8 cellular contexts compared by ENCODE assay signal in the genomic region with DNA sequence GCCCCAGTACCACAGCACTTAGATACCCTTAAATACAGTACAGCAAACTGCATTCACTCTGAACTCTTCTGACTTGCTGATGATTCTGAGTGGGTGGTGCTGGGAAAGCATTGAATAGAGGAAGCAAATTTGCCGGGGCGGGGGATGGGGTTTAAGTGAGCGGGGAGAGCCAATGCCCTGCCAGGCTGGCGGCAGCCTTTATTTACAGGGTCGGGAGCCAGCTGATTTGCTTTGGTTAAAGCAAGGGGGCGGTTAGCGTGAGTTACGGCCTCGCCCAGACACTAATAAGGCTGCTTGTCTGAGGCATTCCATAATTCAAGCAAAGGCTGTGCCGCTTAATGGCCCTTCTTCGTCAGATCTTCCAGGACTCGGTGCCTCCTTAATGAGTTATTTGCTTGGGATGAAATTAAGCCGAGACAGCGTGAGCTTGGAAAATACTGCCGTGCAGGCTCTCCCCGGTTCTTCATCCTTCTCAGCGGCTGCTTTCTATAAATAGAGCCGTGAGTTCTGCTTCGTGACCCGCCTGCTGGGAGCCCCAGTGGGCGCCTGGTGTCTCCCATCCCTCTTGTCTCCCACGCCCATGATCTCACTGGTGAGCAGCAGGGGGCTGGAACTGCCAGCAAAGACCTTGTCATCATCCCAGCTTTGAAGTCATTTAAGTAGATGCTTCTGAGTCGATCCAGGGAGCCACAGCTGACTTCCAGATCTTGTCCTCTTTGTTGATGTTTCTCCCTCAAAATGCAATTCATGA. TPM values are rescaled to one million over a fixed set of nuclear protein-coding genes. Genes with fewer than 3 reads are reported as not detected.
A peak's percentile ranks its signal among the peaks of the same experiment; 100 is the strongest.
DNase-seq lines count a peak whose midpoint lies in the region; ATAC-seq and TF ChIP-seq lines count a peak whose summit lies in the region.

No MANE protein-coding gene starts in this region.

- peak overlapping the region; percentile 15 for H3K18ac ChIP-seq in neuronal stem cell (ENCODE audit: low read length)

- no peaks in the 10 kb centered on the region for H3K27me3 Mint-ChIP-seq in activated CD4-positive, alpha-beta T cell treated with anti-CD3 and anti-CD28 coated beads, Interleukin-2, amount 10 ng/mL, durations not matched to agents 24 days and 14 days
- peaks cover 8% of the 10 kb centered on the region in 2 donors for H3K27me3 Mint-ChIP-seq in CD8-positive, alpha-beta memory T cell

- H4K8ac ChIP-seq in neuronal stem cell (ENCODE audit: low read depth, low read length): no peak overlapping the region

- intact Hi-C loops in activated CD4-positive, alpha-beta T cell treated with anti-CD3 and anti-CD28 coated beads, Interleukin-2, amount 10 ng/mL, durations not matched to agents 24 days and 14 days (cut with micrococcal nuclease): no loop called here

- H3K79me1 ChIP-seq in neuronal stem cell (ENCODE audit: low read depth, low read length): peaks cover 3% of the 10 kb centered on the region

- ATAC-seq in HG03045 (IDR thresholded peaks at IDR 0.05; ENCODE audit: unreplicated experiment): no peak

- no peak overlapping the region for H3K14ac ChIP-seq in neuronal stem cell (ENCODE audit: low read length)

- H3K4me1 Mint-ChIP-seq in activated CD4-positive, alpha-beta T cell treated with anti-CD3 and anti-CD28 coated beads, Interleukin-2, amount 10 ng/mL, durations not matched to agents 24 days and 14 days: peaks cover 8% of the 10 kb centered on the region
- peaks cover 0 to 3% (median 1%) of the 10 kb centered on the region in 3 donors for H3K4me1 Mint-ChIP-seq in CD8-positive, alpha-beta memory T cell

- peak overlapping the region; percentile 58 for H3K27ac ChIP-seq in neuronal stem cell (replicated peaks; ENCODE audit: low read length)
- H3K27ac ChIP-seq in CD8-positive, alpha-beta memory T cell (ENCODE audit: low read depth, low read length): no peak overlapping the region

- no peak overlapping the region for H2AFZ ChIP-seq in neuronal stem cell (ENCODE audit: low read length)

- WGBS in neuronal stem cell (ENCODE audit: extremely low coverage in 2 of 2, insufficient read length in 2 of 2, insufficient replicate concordance in 1 of 2), 2 donors: no CpG with 5 or more reads among the region's 23 CpGs

- peak overlapping the region; percentile 44 for H3K4me2 ChIP-seq in neuronal stem cell (ENCODE audit: insufficient read depth, low read length, poor library complexity, severe bottlenecking)

- no peaks in the 10 kb centered on the region for H3K36me3 Mint-ChIP-seq in activated CD4-positive, alpha-beta T cell treated with anti-CD3 and anti-CD28 coated beads, Interleukin-2, amount 10 ng/mL, durations not matched to agents 24 days and 14 days (ENCODE audit: low read depth)
- no peaks in the 10 kb centered on the region for H3K36me3 Mint-ChIP-seq in CD8-positive, alpha-beta memory T cell

- no peak overlapping the region for H4K91ac ChIP-seq in neuronal stem cell (ENCODE audit: low read depth, low read length, poor library complexity)

- no peak for TF ChIP-seq CTCF in fibroblast of villous mesenchyme (IDR thresholded peaks at IDR 0.05; ENCODE audit: insufficient read depth, low read depth, low read length)

- H2BK15ac ChIP-seq in neuronal stem cell (ENCODE audit: low read length): no peak overlapping the region

- H3K27ac Mint-ChIP-seq in activated CD4-positive, alpha-beta T cell treated with anti-CD3 and anti-CD28 coated beads, Interleukin-2, amount 10 ng/mL, durations not matched to agents 24 days and 14 days: no peak overlapping the region
- no peak overlapping the region for H3K27ac Mint-ChIP-seq in CD8-positive, alpha-beta memory T cell

- no peaks in the 10 kb centered on the region for H3K9me3 Mint-ChIP-seq in activated CD4-positive, alpha-beta T cell treated with anti-CD3 and anti-CD28 coated beads, Interleukin-2, amount 10 ng/mL, durations not matched to agents 24 days and 14 days
- H3K9me3 Mint-ChIP-seq in CD8-positive, alpha-beta memory T cell: no peaks in the 10 kb centered on the region

- no peak overlapping the region for H3K23ac ChIP-seq in neuronal stem cell (ENCODE audit: low read depth, low read length, poor library complexity)

- H3K9ac ChIP-seq in neuronal stem cell (ENCODE audit: low read depth, low read length, poor library complexity): no peak overlapping the region

- DNase-seq in activated CD4-positive, alpha-beta T cell treated with anti-CD3 and anti-CD28 coated beads, Interleukin-2, amount 10 ng/mL, durations not matched to agents 24 days and 14 days: peak; percentile 59
- no peak for DNase-seq in activated CD4-positive, alpha-beta T cell treated with anti-CD3 and anti-CD28 coated beads, Interleukin-2, amount 50 U/mL, for 48 hours
- DNase-seq in OCI-M1 (lab: John Stamatoyannopoulos, UW) (peak; percentile 20), fibroblast of villous mesenchyme (ENCODE audit: low read depth) (peak; percentile 20), neuronal stem cell (ENCODE audit: low spot score) (no peak), SKM-1 (lab: John Stamatoyannopoulos, UW; ENCODE audit: unreplicated experiment) (no peak)
- no peak for DNase-seq in CD8-positive, alpha-beta memory T cell

- peak overlapping the region; percentile 1 for H3K4me3 ChIP-seq in fibroblast of villous mesenchyme (ENCODE audit: low read depth, low read length)
- no peak overlapping the region for H3K4me3 ChIP-seq in neuronal stem cell (ENCODE audit: low read length in 2 of 2)
- H3K4me3 ChIP-seq in CD8-positive, alpha-beta memory T cell (ENCODE audit: low read length): no peak overlapping the region

- H3K4ac ChIP-seq in neuronal stem cell (ENCODE audit: low read length): no peak overlapping the region

- H3K9me3 ChIP-seq in neuronal stem cell (replicated peaks in 1 of 2; ENCODE audit: control insufficient read depth in 2 of 2, insufficient read depth in 1 of 2, low read depth in 1 of 2, low read length in 2 of 2): no peaks in the 10 kb centered on the region
- H3K9me3 ChIP-seq in CD8-positive, alpha-beta memory T cell (ENCODE audit: low read length): no peaks in the 10 kb centered on the region

- no peaks in the 10 kb centered on the region for H3K27me3 ChIP-seq in neuronal stem cell (ENCODE audit: control insufficient read depth in 3 of 3, insufficient read depth in 3 of 3, low read depth in 1 of 3, low read length in 3 of 3)
- H3K27me3 ChIP-seq in CD8-positive, alpha-beta memory T cell (ENCODE audit: insufficient read depth, low read length, poor library complexity, severe bottlenecking): no peaks in the 10 kb centered on the region

- CTCF ChIA-PET in CD8-positive, alpha-beta memory T cell (lab: Charles Lee): no interaction called here

- H3K4me3 Mint-ChIP-seq in activated CD4-positive, alpha-beta T cell treated with anti-CD3 and anti-CD28 coated beads, Interleukin-2, amount 10 ng/mL, durations not matched to agents 24 days and 14 days: peak overlapping the region; percentile 30
- H3K4me3 Mint-ChIP-seq in CD8-positive, alpha-beta memory T cell: no peak overlapping the region

- no peak overlapping the region for H2BK5ac ChIP-seq in neuronal stem cell (ENCODE audit: low read length)

- POLR2A ChIA-PET in CD8-positive, alpha-beta memory T cell (lab: Charles Lee): no interaction called here

- peak overlapping the region; percentile 82 for H2AK5ac ChIP-seq in neuronal stem cell (ENCODE audit: low read depth, low read length)

- no peak overlapping the region for H2BK120ac ChIP-seq in neuronal stem cell (ENCODE audit: low read depth, low read length)

- H3K4me1 ChIP-seq in neuronal stem cell (ENCODE audit: control insufficient read depth in 2 of 2, insufficient read depth in 1 of 2, low read depth in 1 of 2, low read length in 2 of 2): peaks cover 71 to 83% of the 10 kb centered on the region in 2 donors
- H3K4me1 ChIP-seq in CD8-positive, alpha-beta memory T cell (ENCODE audit: insufficient read depth, low read length): no peaks in the 10 kb centered on the region

- H3K36me3 ChIP-seq in neuronal stem cell (replicated peaks in 1 of 2; ENCODE audit: control insufficient read depth in 2 of 2, insufficient read depth in 2 of 2, low read length in 2 of 2): peaks cover 0 to 74% of the 10 kb centered on the region in 2 donors
- H3K36me3 ChIP-seq in CD8-positive, alpha-beta memory T cell (ENCODE audit: insufficient read depth, low read length): no peaks in the 10 kb centered on the region

- H2BK12ac ChIP-seq in neuronal stem cell (ENCODE audit: low read length): no peak overlapping the region

RNA-seq across cellular contexts. Expression of gene SPSB4, which starts 25.8 kb away (rescaled TPM):
- total RNA-seq in activated CD4-positive, alpha-beta T cell treated with anti-CD3 and anti-CD28 coated beads, Interleukin-2, amount 10 ng/mL, durations not matched to agents 24 days and 14 days: 0.07 TPM in 1 of 2 replicates, not detected in the other
- not detected in 2 replicates for total RNA-seq in fibroblast of villous mesenchyme
- 19.8 TPM for polyA plus RNA-seq in neuronal stem cell (2013, experiment 1 of 2)
- polyA plus RNA-seq in neuronal stem cell (2013, experiment 2 of 2): 19.2 TPM
- not detected for total RNA-seq in CD8-positive, alpha-beta memory T cell
- polyA plus RNA-seq in CD8-positive, alpha-beta memory T cell: not detected

Comparison
In these comparisons a context has a peak if more than half of its experiments do, and no peak if none do; other contexts are left out.
1. DNase-seq: peak in activated CD4-positive, alpha-beta T cell treated with anti-CD3 and anti-CD28 coated beads, Interleukin-2, amount 10 ng/mL, durations not matched to agents 24 days and 14 days (single experiment), OCI-M1 (single experiment) and fibroblast of villous mesenchyme (single experiment); none in activated CD4-positive, alpha-beta T cell treated with anti-CD3 and anti-CD28 coated beads, Interleukin-2, amount 50 U/mL, for 48 hours (0 of 2), neuronal stem cell (single experiment), SKM-1 (single experiment) and CD8-positive, alpha-beta memory T cell (0 of 5).